ENCODE assay signal across 11 cellular contexts in the genomic region with DNA sequence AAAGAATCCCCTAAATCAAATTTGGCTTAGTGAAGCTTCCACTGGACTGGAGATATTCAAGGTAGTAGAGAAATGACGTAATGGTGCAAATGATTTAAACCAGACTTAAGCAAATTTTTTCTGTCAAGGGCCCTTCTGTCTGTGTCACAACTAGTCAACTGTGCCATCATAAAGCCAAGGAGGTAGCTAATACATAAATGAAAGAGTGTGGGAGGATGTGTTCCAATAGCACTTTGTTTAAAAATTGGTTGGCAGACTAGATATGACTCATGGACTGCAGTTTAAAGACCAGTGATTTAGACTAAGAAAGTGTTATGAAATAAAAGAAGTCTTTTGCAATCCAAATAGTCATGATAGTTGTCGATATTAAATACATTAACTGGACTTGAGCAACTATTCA. TPM values are rescaled to one million over a fixed set of nuclear protein-coding genes. Genes with fewer than 3 reads are reported as not detected.
DNase-seq lines count a peak whose midpoint lies in the region; ATAC-seq and TF ChIP-seq lines count a peak whose summit lies in the region.
"Had no signal": no experiment of that assay in that cellular context is flagged by ENCODE, and none has a peak within 500 bp of the region (broad histone marks: within the 10 kb centered on the region; RNA-seq: fewer than 3 reads in every experiment).

No MANE protein-coding gene starts in this region.

- H3K27me3 ChIP-seq in spleen (replicated peaks in 1 of 7) = no peaks in the 10 kb centered on the region

- no peaks in the 10 kb centered on the region for H3K9me3 ChIP-seq in spleen
- H3K9me3 ChIP-seq: thoracic aorta had no signal

- TF ChIP-seq POLR2A in spleen (IDR thresholded peaks at IDR 0.05) = no peak

- ATAC-seq in GM18502 (IDR thresholded peaks at IDR 0.05; ENCODE audit: poor library complexity, unreplicated experiment) (peak; percentile 89), GM21390 (IDR thresholded peaks at IDR 0.05; ENCODE audit: unreplicated experiment) (peak; percentile 70), HG03159 (IDR thresholded peaks at IDR 0.05; ENCODE audit: unreplicated experiment) (peak; percentile 85)
- peak; percentile 77 to 82 for ATAC-seq in activated naive CD4-positive, alpha-beta T cell treated with anti-CD3 and anti-CD28 coated beads, Interleukin-2, amount 50 U/mL, for 72 hours
- ATAC-seq: K562 had no signal

- peak overlapping the region; percentile 57 to 85 for H3K27ac Mint-ChIP-seq in activated naive CD4-positive, alpha-beta T cell treated with anti-CD3 and anti-CD28 coated beads, Interleukin-2, amount 50 U/mL, for 72 hours
- H3K27ac Mint-ChIP-seq: brain had no signal

- H3K4me3 ChIP-seq in spleen = no peak overlapping the region
- H3K4me3 ChIP-seq: K562, thoracic aorta had no signal

- peak overlapping the region in 3 of 8 donors; percentile 57 to 81 (median 71) for H3K27ac ChIP-seq in spleen
- H3K27ac ChIP-seq: thoracic aorta had no signal

- no peaks in the 10 kb centered on the region for H3K36me3 ChIP-seq in spleen
- H3K36me3 ChIP-seq: thoracic aorta had no signal

- DNase-seq in activated naive CD4-positive, alpha-beta T cell treated with anti-CD3 and anti-CD28 coated beads, Interleukin-2, amount 50 U/mL, for 72 hours (ENCODE audit: low spot score in 2 of 2) = no peak
- DNase-seq in DMS114 treated with DMSO at 0.1 percent for 48 hours (lab: John Stamatoyannopoulos, UW; ENCODE audit: unreplicated experiment) (no peak), T1000 (lab: John Stamatoyannopoulos, UW) (no peak), spleen (no peak), NCI-H2107 (lab: John Stamatoyannopoulos, UW) (no peak)

- H3K9me3 Mint-ChIP-seq in activated naive CD4-positive, alpha-beta T cell treated with anti-CD3 and anti-CD28 coated beads, Interleukin-2, amount 50 U/mL, for 72 hours = no peaks in the 10 kb centered on the region
- H3K9me3 Mint-ChIP-seq: brain had no signal

- intact Hi-C loops in spleen (cut with DNase I; ENCODE audit: low total_unique reads) = no loop called here

- 47 to 78% (median 58%) methylated on average over 2 of the region's 2 CpGs for WGBS in spleen, 5 donors

- H3K4me1 ChIP-seq in spleen = peaks cover 0 to 9% (median 0%) of the 10 kb centered on the region in 6 donors

- no peaks in the 10 kb centered on the region for H3K36me3 Mint-ChIP-seq in activated naive CD4-positive, alpha-beta T cell treated with anti-CD3 and anti-CD28 coated beads, Interleukin-2, amount 50 U/mL, for 72 hours
- H3K36me3 Mint-ChIP-seq: brain had no signal

- TF ChIP-seq CTCF in spleen (IDR thresholded peaks at IDR 0.05 in 8 of 11, conservative IDR thresholded peaks at IDR 0.05 in 3 of 11) = no peak

RNA-seq across cellular contexts. Expression of a gene that starts 24.3 kb away (rescaled TPM):
- total RNA-seq in activated naive CD4-positive, alpha-beta T cell treated with anti-CD3 and anti-CD28 coated beads, Interleukin-2, amount 50 U/mL, for 72 hours = not detected
- total RNA-seq in spleen = not detected
- not detected for polyA plus RNA-seq in spleen
- total RNA-seq: K562, thoracic aorta had no signal
- polyA plus RNA-seq: K562 had no signal
